19 cellular contexts compared by ENCODE assay signal in the genomic region with DNA sequence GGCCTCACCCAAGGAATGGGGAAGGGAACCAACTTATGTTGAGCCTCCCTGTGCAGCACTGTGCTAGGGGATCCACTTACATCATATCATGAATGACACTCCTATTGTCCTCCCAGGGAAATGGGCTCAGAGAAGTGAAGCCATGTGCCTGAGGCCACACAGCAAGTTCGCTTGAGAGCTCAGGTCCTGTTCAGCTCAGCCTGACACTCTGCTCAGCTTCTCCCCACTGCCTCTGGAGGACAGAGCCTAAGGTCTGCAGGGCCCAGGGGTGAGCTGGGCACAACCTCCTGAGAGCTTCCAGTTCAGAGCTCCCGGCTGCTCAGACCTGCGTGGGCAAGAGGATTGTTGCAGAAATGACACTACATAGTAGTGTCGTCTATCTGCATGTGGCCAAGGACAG.
A peak's percentile ranks its signal among the peaks of the same experiment; 100 is the strongest.
DNase-seq lines count a peak whose midpoint lies in the region; ATAC-seq, FAIRE-seq and TF ChIP-seq lines count a peak whose summit lies in the region.
"Had no signal": no experiment of that assay in that cellular context is flagged by ENCODE, and none has a peak within 500 bp of the region (broad histone marks: within the 10 kb centered on the region; RNA-seq: fewer than 3 reads in every experiment).

No MANE protein-coding gene starts in this region.

- TF ChIP-seq POLR2A in A549 (IDR thresholded peaks at IDR 0.05; ENCODE audit: low read length), result no peak
- no peak for TF ChIP-seq POLR2A in GM12892 (IDR thresholded peaks at IDR 0.05; ENCODE audit: low read depth, low read length)

- H3F3A ChIP-seq in PC-9 (ENCODE audit: insufficient read depth, low read depth), result no peaks in the 10 kb centered on the region

- H3K27ac Mint-ChIP-seq in CD4-positive, alpha-beta T cell, result peak overlapping the region; percentile 42
- H3K27ac Mint-ChIP-seq in activated T-helper 17 cell treated with anti-CD3 and anti-CD28 coated beads, Interleukin-2, amount 50 U/mL, for 72 hours, result peak overlapping the region; percentile 72
- H3K27ac Mint-ChIP-seq: HFFc6 had no signal

- H2AFZ ChIP-seq in osteoblast (ENCODE audit: low read length) (no peak overlapping the region), PC-9 (no peak overlapping the region)

- no peak for TF ChIP-seq EP300 in A549 (IDR thresholded peaks at IDR 0.05)

- H3K4me2 ChIP-seq in A549 (no peak overlapping the region), osteoblast (ENCODE audit: insufficient read depth, low read length) (no peak overlapping the region), PC-9 (no peak overlapping the region)

- FAIRE-seq in A549 (lab: Jason Lieb, UNC) (no peak), GM12892 (lab: Jason Lieb, UNC) (no peak)
- FAIRE-seq: A204.1 had no signal

- no peaks in the 10 kb centered on the region for H3K9me2 ChIP-seq in PC-9 (ENCODE audit: insufficient read depth)

- H3K79me2 ChIP-seq in osteoblast (ENCODE audit: insufficient read depth, low read length) (no peaks in the 10 kb centered on the region), PC-9 (ENCODE audit: low read depth) (no peaks in the 10 kb centered on the region)

- no peaks in the 10 kb centered on the region for H3K9me3 ChIP-seq in A549
- no peaks in the 10 kb centered on the region for H3K9me3 ChIP-seq in CD4-positive, alpha-beta T cell (ENCODE audit: control insufficient read depth, low read length)
- H3K9me3 ChIP-seq in osteoblast (ENCODE audit: low read depth, low read length), result no peaks in the 10 kb centered on the region
- no peaks in the 10 kb centered on the region for H3K9me3 ChIP-seq in PC-9 (ENCODE audit: insufficient read depth, low read depth)
- H3K9me3 ChIP-seq: SJCRH30 had no signal

- no peak overlapping the region for H3K4me3 Mint-ChIP-seq in CD4-positive, alpha-beta T cell
- H3K4me3 Mint-ChIP-seq in activated T-helper 17 cell treated with anti-CD3 and anti-CD28 coated beads, Interleukin-2, amount 50 U/mL, for 72 hours, result no peak overlapping the region
- H3K4me3 Mint-ChIP-seq: HFFc6 had no signal

- no TSS peak for BruUV-seq in PC-9 (replicated peaks; lab: Mats Ljungman, UMichigan)

- H3K36me3 ChIP-seq in osteoblast (ENCODE audit: insufficient read depth, low read length), result no peaks in the 10 kb centered on the region
- H3K36me3 ChIP-seq in PC-9 (ENCODE audit: low read depth), result no peaks in the 10 kb centered on the region
- H3K36me3 ChIP-seq: SJCRH30 had no signal

- POLR2A ChIA-PET in A549 (lab: Yijun Ruan, JAX), result no interaction called here
- POLR2A ChIA-PET in CD4-positive, alpha-beta T cell (lab: Charles Lee), result interaction anchor here (2.2 kb wide), 1 partner anchor 39 kb away, joined by 13 read pairs; no protein-coding TSS in a partner anchor
- POLR2A ChIA-PET in PC-9 (lab: Charles Lee; ENCODE audit: unreplicated experiment), result no interaction called here

- 23% methylated on average over 2 of the region's 4 CpGs for WGBS in A549 (ENCODE audit: missing lambda C conversion rate)

- no peaks in the 10 kb centered on the region for H3K9me3 Mint-ChIP-seq in CD4-positive, alpha-beta T cell
- H3K9me3 Mint-ChIP-seq in activated T-helper 17 cell treated with anti-CD3 and anti-CD28 coated beads, Interleukin-2, amount 50 U/mL, for 72 hours, result no peaks in the 10 kb centered on the region
- H3K9me3 Mint-ChIP-seq: HFFc6 had no signal

- H3K27me3 ChIP-seq in CD4-positive, alpha-beta T cell (ENCODE audit: control insufficient read depth, insufficient read depth, low read length), result no peaks in the 10 kb centered on the region
- H3K27me3 ChIP-seq in osteoblast (ENCODE audit: insufficient read depth, low read length), result peaks cover 7% of the 10 kb centered on the region
- H3K27me3 ChIP-seq in PC-9 (ENCODE audit: insufficient read depth, low read depth), result peaks cover 92% of the 10 kb centered on the region

- H3K27me3 Mint-ChIP-seq in CD4-positive, alpha-beta T cell, result no peaks in the 10 kb centered on the region
- no peaks in the 10 kb centered on the region for H3K27me3 Mint-ChIP-seq in activated T-helper 17 cell treated with anti-CD3 and anti-CD28 coated beads, Interleukin-2, amount 50 U/mL, for 72 hours

- TF ChIP-seq CTCF in A549 (IDR thresholded peaks at IDR 0.05) (no peak), osteoblast (IDR thresholded peaks at IDR 0.05; ENCODE audit: extremely low read depth, low read depth, low read length) (no peak), PC-9 (conservative IDR thresholded peaks at IDR 0.05) (no peak)
- no peak for TF ChIP-seq CTCF in CD4-positive, alpha-beta T cell (IDR thresholded peaks at IDR 0.05)

- DNase-seq in A549 (ENCODE audit: low read depth in 1 of 2, low spot score in 1 of 2) (no peak), osteoblast (ENCODE audit: insufficient read length, low spot score, missing footprints) (peak; percentile 77), PC-9 (no peak), GM12892 (ENCODE audit: insufficient read length) (no peak)
- DNase-seq in CD4-positive, alpha-beta T cell, result no peak
- DNase-seq: C1 segment of cervical spinal cord, DMS 273 treated with DMSO at 0.1 percent for 48 hours, GDM1, H7, HFFc6, KG1, MV-4-11, NCI-H1694 treated with DMSO at 0.1 percent for 48 hours, NCI-H510A treated with DMSO at 0.1 percent for 48 hours, SJCRH30 had no signal

- H3K27ac ChIP-seq in A549 (no peak overlapping the region), osteoblast (ENCODE audit: low read depth, low read length) (no peak overlapping the region), PC-9 (no peak overlapping the region)
- no peak overlapping the region for H3K27ac ChIP-seq in CD4-positive, alpha-beta T cell (ENCODE audit: low read depth, low read length)
- H3K27ac ChIP-seq: SJCRH30 had no signal

- ATAC-seq in A549, result no peak
- ATAC-seq in CD4-positive, alpha-beta T cell (ENCODE audit: poor library complexity), result no peak
- ATAC-seq in activated T-helper 17 cell treated with anti-CD3 and anti-CD28 coated beads, Interleukin-2, amount 50 U/mL, for 72 hours (replicated peaks), result no peak
- no peak for ATAC-seq in GM18517 (IDR thresholded peaks at IDR 0.05; ENCODE audit: unreplicated experiment)
- ATAC-seq: Panc1 had no signal

- H3K4me3 ChIP-seq in A549 (no peak overlapping the region), osteoblast (ENCODE audit: insufficient read depth, low read length) (no peak overlapping the region), PC-9 (no peak overlapping the region)
- H3K4me3 ChIP-seq: SJCRH30 had no signal

- no peak for TF ChIP-seq RAD21 in A549 (conservative IDR thresholded peaks at IDR 0.05 in 1 of 2, IDR thresholded peaks at IDR 0.05 in 1 of 2)

- intact Hi-C loops in CD4-positive, alpha-beta T cell (cut with DNase I, micrococcal nuclease), result no loop called here
- intact Hi-C loops in PC-9 (cut with micrococcal nuclease; ENCODE audit: unreplicated experiment), result no loop called here

- peaks cover 43% of the 10 kb centered on the region for H3K4me1 Mint-ChIP-seq in CD4-positive, alpha-beta T cell (ENCODE audit: low read depth)
- peaks cover 9% of the 10 kb centered on the region for H3K4me1 Mint-ChIP-seq in activated T-helper 17 cell treated with anti-CD3 and anti-CD28 coated beads, Interleukin-2, amount 50 U/mL, for 72 hours

- no peaks in the 10 kb centered on the region for H3K4me1 ChIP-seq in A549
- no peaks in the 10 kb centered on the region for H3K4me1 ChIP-seq in osteoblast (ENCODE audit: insufficient read depth, low read length)
- H3K4me1 ChIP-seq in PC-9 (replicated peaks; ENCODE audit: insufficient read depth), result no peaks in the 10 kb centered on the region
- H3K4me1 ChIP-seq: SJCRH30 had no signal

- H3K36me3 Mint-ChIP-seq in CD4-positive, alpha-beta T cell (ENCODE audit: low read depth), result no peaks in the 10 kb centered on the region
- no peaks in the 10 kb centered on the region for H3K36me3 Mint-ChIP-seq in activated T-helper 17 cell treated with anti-CD3 and anti-CD28 coated beads, Interleukin-2, amount 50 U/mL, for 72 hours (ENCODE audit: low read depth)

- H4K20me1 ChIP-seq in osteoblast (ENCODE audit: insufficient read depth, low read length), result no peaks in the 10 kb centered on the region
- no peaks in the 10 kb centered on the region for H4K20me1 ChIP-seq in PC-9 (ENCODE audit: insufficient read depth)

- CTCF ChIA-PET in A549 (lab: Yijun Ruan, JAX) (interaction anchor here (0.6 to 1.7 kb wide), 3 partner anchors 16 to 342 kb away, joined by 3 to 6 read pairs (median 3); no protein-coding TSS in a partner anchor), PC-9 (lab: Charles Lee) (no interaction called here)
- CTCF ChIA-PET in CD4-positive, alpha-beta T cell (lab: Charles Lee), result no interaction called here

TF ChIP-seq in A549, 52 proteins besides CTCF, POLR2A, EP300 and RAD21:
- TF ChIP-seq ZFP36 (IDR thresholded peaks at IDR 0.05; ENCODE audit: borderline replicate concordance, partially characterized antibody) (peak; percentile 5), KDM1A (IDR thresholded peaks at IDR 0.05; ENCODE audit: low read depth) (no peak)
